ENCODE assay signal across 8 cellular contexts in the genomic region with DNA sequence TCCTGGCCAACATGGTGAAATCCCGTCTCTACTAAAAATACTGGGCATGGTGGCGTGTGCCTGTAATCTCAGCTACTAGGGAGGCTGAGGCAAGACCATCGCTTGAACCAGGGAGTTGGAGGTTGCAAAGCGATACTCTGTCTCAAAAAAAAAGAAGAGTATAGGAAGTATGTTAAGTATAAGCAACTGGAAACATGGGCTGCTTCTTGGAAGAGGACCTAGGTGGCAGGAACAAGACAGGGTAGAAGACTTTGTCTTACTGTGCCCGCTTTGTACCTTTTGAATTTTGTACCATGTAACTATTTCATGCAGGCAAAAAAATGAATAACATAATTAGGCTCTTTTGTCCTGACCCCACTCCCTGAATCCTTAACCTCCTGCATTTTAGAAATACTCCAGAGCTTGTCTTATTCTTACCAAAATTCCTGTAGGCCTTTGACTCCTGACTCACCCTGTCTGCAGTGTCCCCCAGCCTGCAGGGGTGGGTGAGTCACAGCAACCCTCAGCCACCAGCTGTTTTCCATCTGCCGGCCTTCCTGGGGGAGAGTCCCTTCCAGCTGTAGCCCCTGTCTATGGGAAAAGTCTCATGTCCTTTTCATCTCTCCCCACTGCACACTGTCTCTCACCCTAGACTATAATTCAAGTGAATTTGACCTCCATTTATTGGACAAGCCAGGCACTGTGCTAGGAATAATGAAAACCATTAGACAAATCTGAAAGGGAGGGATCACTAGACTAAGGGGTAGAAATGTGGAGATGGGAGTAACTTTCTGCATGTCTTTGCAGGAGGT. TPM values are rescaled to one million over a fixed set of nuclear protein-coding genes. Genes with fewer than 3 reads are reported as not detected.
A peak's percentile ranks its signal among the peaks of the same experiment; 100 is the strongest.
DNase-seq lines count a peak whose midpoint lies in the region; FAIRE-seq and TF ChIP-seq lines count a peak whose summit lies in the region.

No MANE protein-coding gene starts in this region.

- no peak for TF ChIP-seq CTCF in neutrophil (IDR thresholded peaks at IDR 0.05)

- peak overlapping the region; percentile 2 for H3K27ac ChIP-seq in neutrophil
- H3K27ac ChIP-seq in small intestine (ENCODE audit: low read depth in 1 of 2, low read length in 1 of 2), result peak overlapping the region in 1 of 2 donors; percentile 43

- DNase-seq in COLO829 (ENCODE audit: low spot score) (peak; percentile 83), LHCN-M2 (ENCODE audit: low read depth) (peak; percentile 97), dermis blood vessel endothelial cell (peak; percentile 77), small intestine (no peak), NOMO-1 (lab: John Stamatoyannopoulos, UW; ENCODE audit: unreplicated experiment in 2 of 2) (no peak), NCI-H748 treated with DMSO at 0.1 percent for 48 hours (lab: John Stamatoyannopoulos, UW) (no peak), NCI-H1694 (lab: John Stamatoyannopoulos, UW) (no peak)

- 82 to 86% (median 85%) methylated on average over 6 of the region's 6 CpGs for WGBS in small intestine, 3 donors

- H3K4me1 ChIP-seq in neutrophil (ENCODE audit: control insufficient read depth in 1 of 2, insufficient read depth in 1 of 2, low read depth in 1 of 2, low read length in 1 of 2), result peaks cover 52 to 64% of the 10 kb centered on the region in 2 experiments
- H3K4me1 ChIP-seq in small intestine (ENCODE audit: control insufficient read depth in 2 of 2, insufficient read depth in 1 of 2, low read depth in 1 of 2, low read length in 1 of 2), result peaks cover 0 to 8% of the 10 kb centered on the region in 2 donors

- no peak overlapping the region for H3K4me3 ChIP-seq in neutrophil (ENCODE audit: low read depth in 1 of 2, low read length in 1 of 2)
- no peak overlapping the region for H3K4me3 ChIP-seq in small intestine (ENCODE audit: low read depth in 1 of 2, low read length in 2 of 2)

- H3K27me3 ChIP-seq in neutrophil (no peaks in the 10 kb centered on the region), small intestine (ENCODE audit: control insufficient read depth in 2 of 2, insufficient read depth in 2 of 2, low read length in 2 of 2) (no peaks in the 10 kb centered on the region)

- no peaks in the 10 kb centered on the region for H3K36me3 ChIP-seq in neutrophil
- H3K36me3 ChIP-seq in small intestine (ENCODE audit: control insufficient read depth in 2 of 2, insufficient read depth in 2 of 2, low read length in 2 of 2), result no peaks in the 10 kb centered on the region

- FAIRE-seq in small intestine (lab: Jason Lieb, UNC), result no peak

- no peaks in the 10 kb centered on the region for H3K9me3 ChIP-seq in neutrophil
- no peaks in the 10 kb centered on the region for H3K9me3 ChIP-seq in small intestine (ENCODE audit: control insufficient read depth, low read depth)

RNA-seq across cellular contexts. Expression of a gene that starts 41.8 kb away (rescaled TPM):
- 34.4 and 38.9 TPM in 2 replicates for total RNA-seq in LHCN-M2 (2014; rRNA removed)
- 129 TPM for polyA plus RNA-seq in LHCN-M2 (2012)
- 22.0 and 30.3 TPM in 2 replicates for total RNA-seq in dermis blood vessel endothelial cell
- 100 to 1,000 TPM; 164 to 209 (median 199) TPM for polyA plus RNA-seq in small intestine

RNA-seq across cellular contexts. Expression of a gene that starts 51.9 kb away (rescaled TPM):
- 481 and 492 TPM in 2 replicates for total RNA-seq in LHCN-M2 (2014; rRNA removed)
- polyA plus RNA-seq in LHCN-M2 (2012), result 762 TPM
- total RNA-seq in dermis blood vessel endothelial cell, result 803 and 1,099 TPM in 2 replicates
- 100 to 1,000 TPM in 2 of 3 donors, 10 to 100 TPM in 1; 95.4 to 156 (median 130) TPM for polyA plus RNA-seq in small intestine

Comparison
In these comparisons a context has a peak if more than half of its experiments do, and no peak if none do; other contexts are left out.
1. DNase-seq: peak in COLO829 (single experiment), LHCN-M2 (single experiment) and dermis blood vessel endothelial cell (single experiment); none in small intestine (single experiment), NOMO-1 (0 of 2), NCI-H748 treated with DMSO at 0.1 percent for 48 hours (single experiment) and NCI-H1694 (single experiment).